In the genomic region with DNA sequence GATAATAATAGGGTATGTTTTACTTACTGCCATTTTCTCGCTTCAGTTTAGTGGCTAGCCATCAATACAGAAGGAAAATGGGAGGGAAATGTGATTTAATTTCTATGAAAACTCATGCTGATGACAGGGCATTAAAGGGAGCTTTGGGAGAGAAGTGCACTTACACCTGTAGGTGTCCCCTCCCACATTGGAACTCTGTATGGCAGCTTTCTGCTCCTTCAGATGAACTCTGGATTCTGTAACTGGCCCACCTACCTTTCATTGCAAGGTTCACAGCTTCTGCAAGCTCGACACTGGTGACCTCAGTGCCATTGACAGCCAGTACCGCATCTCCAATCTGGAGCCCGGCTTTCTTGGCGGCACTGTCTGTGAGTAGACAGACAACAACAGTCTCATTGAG, we compare ENCODE assay signal across 10 cellular contexts.
"Had no signal": no experiment of that assay in that cellular context is flagged by ENCODE, and none has a peak within 500 bp of the region (broad histone marks: within the 10 kb centered on the region; RNA-seq: fewer than 3 reads in every experiment).

No MANE protein-coding gene starts in this region.

- H3K27me3 ChIP-seq: ascending aorta, dorsolateral prefrontal cortex, sigmoid colon, upper lobe of right lung had no signal

- H3K4me3 ChIP-seq: ascending aorta, sigmoid colon, thoracic aorta, upper lobe of right lung had no signal

- DNase-seq: activated CD4-positive, alpha-beta T cell treated with anti-CD3 and anti-CD28 coated beads, Interleukin-2, amount 50 U/mL, for 48 hours; activated CD4-positive, CD25-positive, alpha-beta regulatory T cell treated with anti-CD3 and anti-CD28 coated beads, Interleukin-2, amount 50 U/mL, for 72 hours; activated naive CD4-positive, alpha-beta T cell treated with anti-CD3 and anti-CD28 coated beads, Interleukin-2, amount 10 ng/mL, durations not matched to agents 7 days and 5 days; dorsolateral prefrontal cortex; kidney glomerular epithelial cell; sigmoid colon; stimulated activated CD4-positive, alpha-beta T cell treated with anti-CD3 and anti-CD28 coated beads, Interleukin-1b, Interleukin-23, amount 100 ng/mL, for 48 hours; upper lobe of right lung had no signal

- H3K9me3 ChIP-seq: ascending aorta, thoracic aorta, upper lobe of right lung had no signal

- H3K36me3 ChIP-seq: ascending aorta, sigmoid colon, thoracic aorta, upper lobe of right lung had no signal

- H3K27ac ChIP-seq: ascending aorta, sigmoid colon, thoracic aorta, upper lobe of right lung had no signal

- H3K4me1 ChIP-seq: ascending aorta, upper lobe of right lung had no signal
